ENCODE assay signal across 8 cellular contexts in the genomic region with DNA sequence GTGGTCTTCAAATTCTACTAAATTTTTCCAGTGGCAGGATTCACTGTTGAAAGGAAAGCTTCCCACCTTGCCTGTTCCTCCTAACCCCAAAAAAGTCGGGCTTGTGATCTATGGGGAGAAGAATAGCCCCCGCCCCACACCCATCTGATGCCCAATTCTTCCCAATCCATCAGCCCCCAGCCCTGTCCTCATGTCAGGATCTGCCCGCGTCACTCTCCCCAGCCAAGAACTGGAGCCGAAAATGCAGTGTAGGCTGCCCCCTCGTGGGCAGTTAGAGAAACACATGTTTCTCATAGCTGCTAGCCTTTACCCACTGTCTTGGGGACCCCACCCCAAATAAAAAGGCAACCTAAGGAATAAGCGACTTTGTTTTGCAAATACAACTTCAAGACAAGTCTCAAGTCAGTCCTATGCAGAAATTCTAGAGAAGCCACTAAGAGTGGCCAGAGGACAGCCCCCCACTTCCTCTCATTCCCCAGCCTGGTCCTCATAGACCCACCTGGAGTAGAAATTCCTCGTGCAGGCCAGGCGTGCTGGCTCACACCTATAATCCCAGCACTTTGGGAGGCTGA. TPM values are rescaled to one million over a fixed set of nuclear protein-coding genes. Genes with fewer than 3 reads are reported as not detected.
DNase-seq lines count a peak whose midpoint lies in the region; ATAC-seq and TF ChIP-seq lines count a peak whose summit lies in the region.

No MANE protein-coding gene starts in this region.

- H3K36me3 ChIP-seq in SK-N-MC (ENCODE audit: insufficient read depth, low read length) (no peaks in the 10 kb centered on the region), right atrium auricular region (no peaks in the 10 kb centered on the region)

- no peak for ATAC-seq in HG03521 (IDR thresholded peaks at IDR 0.05; ENCODE audit: unreplicated experiment)
- no peak for ATAC-seq in HG02571 (IDR thresholded peaks at IDR 0.05; ENCODE audit: unreplicated experiment)

- TF ChIP-seq CTCF in right atrium auricular region (IDR thresholded peaks at IDR 0.05), result peak; percentile 87 to 88

- H3K4me3 ChIP-seq in SK-N-MC, result peak overlapping the region; percentile 36
- peak overlapping the region in 1 of 2 donors; percentile 28 for H3K4me3 ChIP-seq in right atrium auricular region
- H3K4me3 ChIP-seq in skeletal muscle cell (ENCODE audit: low read depth, low read length), result peak overlapping the region; percentile 20

- H3K27ac ChIP-seq in SK-N-MC (no peak overlapping the region), right atrium auricular region (no peak overlapping the region)

- H3K4me1 ChIP-seq in right atrium auricular region, result peaks cover 0 to 17% of the 10 kb centered on the region in 2 donors

- DNase-seq in Daoy (ENCODE audit: low read depth), result peak; percentile 59
- peak; percentile 95 for DNase-seq in HuH-7.5 (ENCODE audit: low spot score)
- no peak for DNase-seq in SK-N-MC (ENCODE audit: low read depth, low spot score)
- DNase-seq in anterior cingulate cortex (lab: John Stamatoyannopoulos, UW), result peak in 47 of 58 donors; percentile 6 to 70 (median 39)
- DNase-seq in right atrium auricular region (ENCODE audit: low spot score), result no peak
- DNase-seq in skeletal muscle cell (ENCODE audit: low read depth), result no peak

- no peaks in the 10 kb centered on the region for H3K9me3 ChIP-seq in SK-N-MC (ENCODE audit: low read depth, low read length)
- no peaks in the 10 kb centered on the region for H3K9me3 ChIP-seq in right atrium auricular region

- H3K9ac ChIP-seq in SK-N-MC (ENCODE audit: insufficient read length), result no peak overlapping the region

- H3K27me3 ChIP-seq in right atrium auricular region, result no peaks in the 10 kb centered on the region

RNA-seq across cellular contexts. Expression of gene CSK, which starts 13.0 kb away (rescaled TPM):
- 26.9 and 31.4 TPM in 2 replicates for total RNA-seq in Daoy (2014; rRNA removed; shearing (Covaris generic))
- 10 to 100 TPM; 25.6 to 26.8 TPM for total RNA-seq in right atrium auricular region

RNA-seq across cellular contexts. Expression of gene CYP1A2, which starts 20.2 kb away (rescaled TPM):
- not detected in 2 replicates for total RNA-seq in Daoy (2014; rRNA removed; shearing (Covaris generic))
- not detected for total RNA-seq in right atrium auricular region

RNA-seq across cellular contexts. Expression of gene CYP1A1, which starts 43.5 kb away (rescaled TPM):
- 0.92 and 3.8 TPM in 2 replicates for total RNA-seq in Daoy (2014; rRNA removed; shearing (Covaris generic))
- total RNA-seq in right atrium auricular region, result 1 to 10 TPM in 1 of 2 donors, not detected in 1; 1.0 TPM

RNA-seq across cellular contexts. Expression of gene LMAN1L, which starts 43.8 kb away (rescaled TPM):
- not detected in 2 replicates for total RNA-seq in Daoy (2014; rRNA removed; shearing (Covaris generic))
- 10 to 100 TPM; 13.8 to 88.7 TPM for total RNA-seq in right atrium auricular region

RNA-seq across cellular contexts. Expression of gene CPLX3, which starts 57.6 kb away (rescaled TPM):
- total RNA-seq in Daoy (2014; rRNA removed; shearing (Covaris generic)), result not detected in 2 replicates
- total RNA-seq in right atrium auricular region, result 10 to 100 TPM in 1 of 2 donors, 1 to 10 TPM in 1; 1.1 to 10.8 TPM

Comparison
In these comparisons a context has a peak if more than half of its experiments do, and no peak if none do; other contexts are left out.
1. DNase-seq: peak in Daoy (single experiment), HuH-7.5 (single experiment) and anterior cingulate cortex (47 of 58); none in SK-N-MC (single experiment), right atrium auricular region (single experiment) and skeletal muscle cell (single experiment).